9 cellular contexts compared by ENCODE assay signal in genomic region chr7:81447351-81447952, GRCh38.
A peak's percentile ranks its signal among the peaks of the same experiment; 100 is the strongest.
DNase-seq lines count a peak whose midpoint lies in the region; ATAC-seq, FAIRE-seq and TF ChIP-seq lines count a peak whose summit lies in the region.
"Had no signal": no experiment of that assay in that cellular context is flagged by ENCODE, and none has a peak within 500 bp of the region (broad histone marks: within the 10 kb centered on the region; RNA-seq: fewer than 3 reads in every experiment).

No MANE protein-coding gene starts in this region.

- H3K9me2 ChIP-seq in Loucy (replicated peaks; ENCODE audit: low read depth, low read length) = no peaks in the 10 kb centered on the region

- TF ChIP-seq CTCF in Loucy (conservative IDR thresholded peaks at IDR 0.05; ENCODE audit: low read length) = peak; percentile 52

- H3K9me3 Mint-ChIP-seq in natural killer cell treated with Interleukin-12 subunit alpha and Interleukin-12 subunit beta and Interleukin-15 and Interleukin-18, amount 100 ng/mL, for 72 hours = peaks cover 6% of the 10 kb centered on the region

- no peak overlapping the region for H3K4me3 ChIP-seq in Loucy (ENCODE audit: low read length, poor library complexity, severe bottlenecking)
- H3K4me3 ChIP-seq: lung had no signal

- H3K36me3 ChIP-seq in Loucy (ENCODE audit: insufficient read depth, low read length) = no peaks in the 10 kb centered on the region

- FAIRE-seq in frontal cortex (lab: Jason Lieb, UNC) = no peak

- H3K4me3 Mint-ChIP-seq in natural killer cell treated with Interleukin-12 subunit alpha and Interleukin-12 subunit beta and Interleukin-15 and Interleukin-18, amount 100 ng/mL, for 72 hours = no peak overlapping the region

- no peak overlapping the region for H2AFZ ChIP-seq in Loucy (ENCODE audit: low read length)

- H3F3A ChIP-seq in Loucy (ENCODE audit: low read depth) = no peaks in the 10 kb centered on the region

- no peak overlapping the region for H3K27ac Mint-ChIP-seq in natural killer cell treated with Interleukin-12 subunit alpha and Interleukin-12 subunit beta and Interleukin-15 and Interleukin-18, amount 100 ng/mL, for 72 hours

- no peaks in the 10 kb centered on the region for H3K9me3 ChIP-seq in Loucy (ENCODE audit: insufficient read depth, low read depth, low read length)

- no peaks in the 10 kb centered on the region for H3K36me3 Mint-ChIP-seq in natural killer cell treated with Interleukin-12 subunit alpha and Interleukin-12 subunit beta and Interleukin-15 and Interleukin-18, amount 100 ng/mL, for 72 hours

- H3K27me3 Mint-ChIP-seq in natural killer cell treated with Interleukin-12 subunit alpha and Interleukin-12 subunit beta and Interleukin-15 and Interleukin-18, amount 100 ng/mL, for 72 hours = no peaks in the 10 kb centered on the region

- no peaks in the 10 kb centered on the region for H4K20me1 ChIP-seq in Loucy (ENCODE audit: insufficient read depth, low read length, poor library complexity, severe bottlenecking)

- no peak overlapping the region for H3K4me2 ChIP-seq in Loucy (ENCODE audit: low read depth, low read length, poor library complexity, severe bottlenecking)

- no peaks in the 10 kb centered on the region for H3K79me2 ChIP-seq in Loucy (ENCODE audit: insufficient read depth, low read length)

- H3K9ac ChIP-seq in Loucy (ENCODE audit: low read depth, low read length, poor library complexity, severe bottlenecking) = no peak overlapping the region

- peak; percentile 81 for DNase-seq in DMS 273 (lab: John Stamatoyannopoulos, UW; ENCODE audit: unreplicated experiment)
- peak; percentile 37 for DNase-seq in glomerular endothelial cell (ENCODE audit: extremely low read depth, low read depth, low spot score)
- no peak for DNase-seq in natural killer cell treated with Interleukin-12 subunit alpha and Interleukin-12 subunit beta and Interleukin-15 and Interleukin-18, amount 100 ng/mL, for 72 hours (ENCODE audit: low spot score)
- DNase-seq in G401 (ENCODE audit: low spot score) = no peak
- DNase-seq in frontal cortex (ENCODE audit: low spot score in 2 of 2) = no peak

- no peaks in the 10 kb centered on the region for H3K4me1 ChIP-seq in Loucy (ENCODE audit: insufficient read depth, low read length, poor library complexity, severe bottlenecking)

- no peaks in the 10 kb centered on the region for H3K27me3 ChIP-seq in Loucy (ENCODE audit: insufficient read depth, low read length, poor library complexity, severe bottlenecking)

- H3K4me1 Mint-ChIP-seq in natural killer cell treated with Interleukin-12 subunit alpha and Interleukin-12 subunit beta and Interleukin-15 and Interleukin-18, amount 100 ng/mL, for 72 hours (ENCODE audit: low read depth in 2 of 2) = no peaks in the 10 kb centered on the region

- peak; percentile 99 for ATAC-seq in SK-N-SH treated with all-trans-retinoic acid at 6 μM for 48 hours
- no peak for ATAC-seq in natural killer cell treated with Interleukin-12 subunit alpha and Interleukin-12 subunit beta and Interleukin-15 and Interleukin-18, amount 100 ng/mL, for 72 hours
- no peak for ATAC-seq in HG02759 (IDR thresholded peaks at IDR 0.05; ENCODE audit: unreplicated experiment)

- in situ Hi-C loops in G401 (cut with HindIII; ENCODE audit: low sequenced_read_pairs) = no loop called here

TF ChIP-seq in SK-N-SH treated with all-trans-retinoic acid at 6 μM for 48 hours, 23 proteins besides CTCF, POLR2A, EP300 and RAD21:
- no peak for TF ChIP-seq CSDC2 (CRISPR knock-in tag; IDR thresholded peaks at IDR 0.05)
- TF ChIP-seq TCF4 (CRISPR knock-in tag; IDR thresholded peaks at IDR 0.05; ENCODE audit: borderline replicate concordance) = no peak
- TF ChIP-seq ZFP30 (CRISPR knock-in tag; IDR thresholded peaks at IDR 0.05) = no peak
- no peak for TF ChIP-seq POU6F1 (CRISPR knock-in tag; IDR thresholded peaks at IDR 0.05; ENCODE audit: borderline replicate concordance, low read depth)
- TF ChIP-seq OSR1 (CRISPR knock-in tag; IDR thresholded peaks at IDR 0.05) = no peak
- TF ChIP-seq TOX (CRISPR knock-in tag; IDR thresholded peaks at IDR 0.05; ENCODE audit: borderline replicate concordance) = no peak
- no peak for TF ChIP-seq BACH2 (CRISPR knock-in tag; IDR thresholded peaks at IDR 0.05; ENCODE audit: borderline replicate concordance)

Comparison
In these comparisons a context has a peak if more than half of its experiments do, and no peak if none do; other contexts are left out.
1. DNase-seq: peak in DMS 273 (single experiment) and glomerular endothelial cell (single experiment); none in natural killer cell treated with Interleukin-12 subunit alpha and Interleukin-12 subunit beta and Interleukin-15 and Interleukin-18, amount 100 ng/mL, for 72 hours (single experiment), G401 (single experiment) and frontal cortex (0 of 2).